Comparison of ENCODE assay signal across 19 cellular contexts in genomic region chr3:89172150-89172549, GRCh38.
"Had no signal": no experiment of that assay in that cellular context is flagged by ENCODE, and none has a peak within 500 bp of the region (broad histone marks: within the 10 kb centered on the region; RNA-seq: fewer than 3 reads in every experiment).

No MANE protein-coding gene starts in this region.

- H3K27ac ChIP-seq: gastrocnemius medialis, heart right ventricle, left ventricle myocardium inferior, right atrium auricular region, transverse colon had no signal

- H3K27me3 ChIP-seq: gastrocnemius medialis, heart right ventricle, right atrium auricular region, transverse colon had no signal

- H3K9me3 ChIP-seq: gastrocnemius medialis, left ventricle myocardium inferior, mucosa of descending colon, right atrium auricular region, transverse colon had no signal

- H3K27ac Mint-ChIP-seq: activated CD8-positive, alpha-beta T cell treated with anti-CD3 and anti-CD28 coated beads, Interleukin-2, amount 10 ng/mL, durations not matched to agents 7 days and 5 days; activated naive CD8-positive, alpha-beta T cell; effector memory CD8-positive, alpha-beta T cell; naive thymus-derived CD4-positive, alpha-beta T cell; T-helper 17 cell had no signal

- ATAC-seq: activated CD8-positive, alpha-beta T cell treated with anti-CD3 and anti-CD28 coated beads, Interleukin-2, amount 10 ng/mL, durations not matched to agents 7 days and 5 days; effector memory CD8-positive, alpha-beta T cell; gastrocnemius medialis; heart right ventricle; mucosa of descending colon; naive thymus-derived CD4-positive, alpha-beta T cell; T-helper 17 cell had no signal

- H3K4me3 ChIP-seq: gastrocnemius medialis, heart right ventricle, left ventricle myocardium inferior, mucosa of descending colon, right atrium auricular region, transverse colon had no signal

- H3K9me3 Mint-ChIP-seq: effector memory CD8-positive, alpha-beta T cell had no signal

- H3K27me3 Mint-ChIP-seq: activated naive CD8-positive, alpha-beta T cell; effector memory CD8-positive, alpha-beta T cell; naive thymus-derived CD4-positive, alpha-beta T cell; T-helper 17 cell had no signal

- H3K36me3 Mint-ChIP-seq: activated naive CD8-positive, alpha-beta T cell; naive thymus-derived CD4-positive, alpha-beta T cell had no signal

- H3K36me3 ChIP-seq: gastrocnemius medialis, heart right ventricle, left ventricle myocardium inferior, right atrium auricular region, transverse colon had no signal

- H3K4me1 Mint-ChIP-seq: naive thymus-derived CD4-positive, alpha-beta T cell; T-helper 17 cell had no signal

- DNase-seq: activated CD4-positive, alpha-beta T cell treated with anti-CD3 and anti-CD28 coated beads for 4 hours; activated CD8-positive, alpha-beta memory T cell treated with anti-CD3 and anti-CD28 coated beads, Interleukin-2, amount 50 U/mL, for 48 hours; activated CD8-positive, alpha-beta T cell treated with anti-CD3 and anti-CD28 coated beads, Interleukin-2, amount 10 ng/mL, durations not matched to agents 7 days and 5 days; activated gamma-delta T cell treated with Interleukin-2 at 50 U/mL for 16 hours; cortex of kidney; effector memory CD8-positive, alpha-beta T cell; gastrocnemius medialis; heart right ventricle; kidney; left ventricle myocardium inferior; mucosa of descending colon; naive thymus-derived CD4-positive, alpha-beta T cell; posterior cingulate gyrus; stimulated activated CD4-positive, alpha-beta T cell treated with anti-CD3 and anti-CD28 coated beads, Interleukin-2, amount 100 ng/mL, for 48 hours; stimulated activated naive CD4-positive, alpha-beta T cell; T-helper 17 cell; transverse colon had no signal

- H3K4me3 Mint-ChIP-seq: activated CD8-positive, alpha-beta T cell treated with anti-CD3 and anti-CD28 coated beads, Interleukin-2, amount 10 ng/mL, durations not matched to agents 7 days and 5 days; activated naive CD8-positive, alpha-beta T cell; effector memory CD8-positive, alpha-beta T cell; naive thymus-derived CD4-positive, alpha-beta T cell; T-helper 17 cell had no signal

- H3K4me1 ChIP-seq: gastrocnemius medialis, left ventricle myocardium inferior, right atrium auricular region, transverse colon had no signal
